Comparison of ENCODE assay signal across 8 cellular contexts in the genomic region with DNA sequence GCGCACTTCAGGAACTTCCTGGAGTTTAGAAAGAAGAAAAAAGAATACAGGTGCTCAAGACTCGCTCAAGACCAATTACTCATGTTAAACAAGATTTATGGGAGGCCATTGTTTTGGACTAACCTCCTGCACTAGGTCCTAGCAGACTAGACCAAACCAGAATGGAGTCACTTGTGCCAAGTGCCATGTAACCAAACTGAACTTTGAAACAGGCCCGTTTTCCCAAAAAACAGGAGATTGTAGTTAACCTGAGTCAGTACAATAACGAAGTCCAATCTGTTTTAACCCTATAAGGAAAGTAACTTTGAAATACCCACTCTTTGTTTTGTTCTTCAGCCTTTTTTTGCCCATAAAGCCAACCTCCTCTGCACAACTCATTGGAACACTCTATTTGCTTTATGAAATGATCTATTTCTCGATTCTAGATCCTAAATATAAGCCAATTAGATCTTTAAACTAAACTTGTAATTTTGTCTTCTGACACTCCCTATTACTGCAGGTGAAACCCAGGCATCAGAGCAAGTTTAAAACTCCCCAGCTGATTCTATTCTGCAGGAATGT. TPM values are rescaled to one million over a fixed set of nuclear protein-coding genes. Genes with fewer than 3 reads are reported as not detected.
DNase-seq lines count a peak whose midpoint lies in the region; ATAC-seq and TF ChIP-seq lines count a peak whose summit lies in the region.

No MANE protein-coding gene starts in this region.

- ATAC-seq in GM23338, result no peak
- ATAC-seq in gastroesophageal sphincter, result no peak
- no peak for ATAC-seq in GM21528 (IDR thresholded peaks at IDR 0.05; ENCODE audit: low FRiP score, unreplicated experiment)
- ATAC-seq in HG03439 (IDR thresholded peaks at IDR 0.05; ENCODE audit: unreplicated experiment), result no peak
- no peak for ATAC-seq in GM21515 (IDR thresholded peaks at IDR 0.05; ENCODE audit: unreplicated experiment)

- TF ChIP-seq POLR2A in gastroesophageal sphincter (IDR thresholded peaks at IDR 0.05), result no peak

- TF ChIP-seq CTCF in GM23338 (conservative IDR thresholded peaks at IDR 0.05; ENCODE audit: low read depth in 2 of 2) (no peak), VCaP (conservative IDR thresholded peaks at IDR 0.05) (no peak), gastroesophageal sphincter (IDR thresholded peaks at IDR 0.05) (no peak)

- H3K4me3 ChIP-seq in GM23338 (peak overlapping the region; percentile 90), gastroesophageal sphincter (peak overlapping the region; percentile 78 to 91), skin epidermis (peak overlapping the region; percentile 68 to 87 (median 81))

- H3K4me3 Mint-ChIP-seq in GM23338, result peak overlapping the region; percentile 98

- 0 out of 2 replicates have a peak, but pooled peaks cover 5% of the 10 kb centered on the region for H4K20me1 ChIP-seq in GM23338 (replicated peaks; ENCODE audit: insufficient read depth)

- H3K9me3 Mint-ChIP-seq in GM23338, result no peaks in the 10 kb centered on the region

- H3K36me3 Mint-ChIP-seq in GM23338 (ENCODE audit: low read depth), result peaks cover 6% of the 10 kb centered on the region; the same call in 2 of the 3 replicates

- H3K9me2 ChIP-seq in GM23338 (ENCODE audit: insufficient read depth), result 0 out of 2 replicates have a peak, but pooled peaks cover 4% of the 10 kb centered on the region

- H3K27ac ChIP-seq in GM23338 (ENCODE audit: low read depth) (peak overlapping the region; percentile 50; the same call in 1 of the 2 replicates), VCaP (peak overlapping the region; percentile 82), gastroesophageal sphincter (peak overlapping the region; percentile 40 to 87 (median 80)), skin epidermis (peak overlapping the region in 19 of 21 experiments; percentile 80 to 96 (median 86))

- H3K27me3 ChIP-seq in GM23338 (ENCODE audit: insufficient read depth) (no peaks in the 10 kb centered on the region), gastroesophageal sphincter (peaks cover 5% of the 10 kb centered on the region)

- H3K4me1 ChIP-seq in GM23338 (ENCODE audit: insufficient read depth), result peaks cover 20% of the 10 kb centered on the region
- peaks cover 0 to 33% (median 0%) of the 10 kb centered on the region in 3 donors for H3K4me1 ChIP-seq in gastroesophageal sphincter

- TF ChIP-seq EP300 in gastroesophageal sphincter (IDR thresholded peaks at IDR 0.05), result no peak

- H2AFZ ChIP-seq in GM23338, result no peak overlapping the region

- H3F3A ChIP-seq in GM23338 (replicated peaks; ENCODE audit: low read depth), result no peaks in the 10 kb centered on the region

- peak overlapping the region; percentile 70 for H3K4me2 ChIP-seq in GM23338

- no peaks in the 10 kb centered on the region for H3K9me3 ChIP-seq in gastroesophageal sphincter

- H3K27ac Mint-ChIP-seq in GM23338, result peak overlapping the region; percentile 99

- H3K36me3 ChIP-seq in GM23338 (ENCODE audit: insufficient read depth) (no peaks in the 10 kb centered on the region), gastroesophageal sphincter (no peaks in the 10 kb centered on the region)

- H3K27me3 Mint-ChIP-seq in GM23338 (ENCODE audit: insufficient read depth, low read depth, poor library complexity), result peaks cover 19% of the 10 kb centered on the region

- peaks cover 38% of the 10 kb centered on the region for H3K4me1 Mint-ChIP-seq in GM23338

- H3K79me2 ChIP-seq in GM23338 (replicated peaks; ENCODE audit: insufficient read depth), result peaks cover 38% of the 10 kb centered on the region

- DNase-seq in GM23338 (ENCODE audit: low spot score), result no peak
- no peak for DNase-seq in stimulated activated naive CD4-positive, alpha-beta T cell (lab: John Stamatoyannopoulos, UW)

- WGBS in gastroesophageal sphincter (ENCODE audit: low coverage in 1 of 2), 2 donors, result 81 to 83% methylated on average over 4 to 5 of the region's 5 CpGs

TF ChIP-seq in GM23338, 12 proteins besides CTCF, POLR2A, EP300 and RAD21 (continues in another document):
- TF ChIP-seq NANOG (IDR thresholded peaks at IDR 0.05; ENCODE audit: borderline replicate concordance), result no peak
- no peak for TF ChIP-seq STAT1 (IDR thresholded peaks at IDR 0.05; ENCODE audit: unreplicated experiment)
- TF ChIP-seq JUNB (IDR thresholded peaks at IDR 0.05; ENCODE audit: unreplicated experiment), result no peak
- TF ChIP-seq EZH2phosphoT487 (IDR thresholded peaks at IDR 0.05; ENCODE audit: unreplicated experiment), result no peak
- no peak for TF ChIP-seq EZH2 (IDR thresholded peaks at IDR 0.05; ENCODE audit: low read depth, unreplicated experiment)
- no peak for TF ChIP-seq ZNF114 (CRISPR knock-in tag; IDR thresholded peaks at IDR 0.05)
- no peak for TF ChIP-seq ZNF331 (CRISPR knock-in tag; IDR thresholded peaks at IDR 0.05; ENCODE audit: low read depth)
- TF ChIP-seq CREB1 (CRISPR knock-in tag; IDR thresholded peaks at IDR 0.05; ENCODE audit: low read depth), result no peak
- TF ChIP-seq ETS1 (IDR thresholded peaks at IDR 0.05), result no peak
- TF ChIP-seq ZNF462 (CRISPR knock-in tag; IDR thresholded peaks at IDR 0.05), result no peak

RNA-seq across cellular contexts. Expression of gene NTPCR, which starts 0.7 kb away (rescaled TPM):
- 64.1 and 80.7 TPM in 2 replicates for total RNA-seq in GM23338 (2014; rRNA removed; shearing (Covaris generic))
- 150 TPM in 2 replicates for polyA plus RNA-seq in GM23338 (2016; fragmentation: Nextera tagmentation; extraction: Ambion mirVana)
- 10 to 100 TPM; 24.6 to 37.1 (median 28.4) TPM for total RNA-seq in gastroesophageal sphincter
